In the genomic region with DNA sequence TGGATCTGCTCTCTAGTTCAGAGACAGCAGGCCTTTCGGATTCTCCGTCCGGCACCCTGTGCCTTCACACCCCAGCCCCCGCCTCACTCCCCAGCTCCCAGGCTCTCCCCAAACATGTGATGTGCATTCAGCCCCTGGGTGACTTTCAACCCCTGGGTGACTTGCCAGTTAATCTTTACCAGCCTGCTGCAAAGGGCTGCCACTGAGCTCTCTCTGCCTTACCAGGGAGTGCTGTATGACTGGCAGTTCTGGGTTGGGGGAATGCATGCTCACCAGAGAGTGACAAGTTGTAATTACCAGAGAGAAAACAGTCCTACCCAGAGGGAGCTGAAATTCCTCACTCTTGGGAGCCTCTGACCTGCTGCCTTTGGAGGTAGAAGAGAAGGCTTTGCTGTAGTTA, we compare ENCODE assay signal across 1 cellular context.
TF ChIP-seq lines count a peak whose summit lies in the region.

No MANE protein-coding gene starts in this region.

TF ChIP-seq in WTC11, 78 proteins besides CTCF, POLR2A, EP300 and RAD21 (continued from another document):
- TF ChIP-seq, protein P1, sequence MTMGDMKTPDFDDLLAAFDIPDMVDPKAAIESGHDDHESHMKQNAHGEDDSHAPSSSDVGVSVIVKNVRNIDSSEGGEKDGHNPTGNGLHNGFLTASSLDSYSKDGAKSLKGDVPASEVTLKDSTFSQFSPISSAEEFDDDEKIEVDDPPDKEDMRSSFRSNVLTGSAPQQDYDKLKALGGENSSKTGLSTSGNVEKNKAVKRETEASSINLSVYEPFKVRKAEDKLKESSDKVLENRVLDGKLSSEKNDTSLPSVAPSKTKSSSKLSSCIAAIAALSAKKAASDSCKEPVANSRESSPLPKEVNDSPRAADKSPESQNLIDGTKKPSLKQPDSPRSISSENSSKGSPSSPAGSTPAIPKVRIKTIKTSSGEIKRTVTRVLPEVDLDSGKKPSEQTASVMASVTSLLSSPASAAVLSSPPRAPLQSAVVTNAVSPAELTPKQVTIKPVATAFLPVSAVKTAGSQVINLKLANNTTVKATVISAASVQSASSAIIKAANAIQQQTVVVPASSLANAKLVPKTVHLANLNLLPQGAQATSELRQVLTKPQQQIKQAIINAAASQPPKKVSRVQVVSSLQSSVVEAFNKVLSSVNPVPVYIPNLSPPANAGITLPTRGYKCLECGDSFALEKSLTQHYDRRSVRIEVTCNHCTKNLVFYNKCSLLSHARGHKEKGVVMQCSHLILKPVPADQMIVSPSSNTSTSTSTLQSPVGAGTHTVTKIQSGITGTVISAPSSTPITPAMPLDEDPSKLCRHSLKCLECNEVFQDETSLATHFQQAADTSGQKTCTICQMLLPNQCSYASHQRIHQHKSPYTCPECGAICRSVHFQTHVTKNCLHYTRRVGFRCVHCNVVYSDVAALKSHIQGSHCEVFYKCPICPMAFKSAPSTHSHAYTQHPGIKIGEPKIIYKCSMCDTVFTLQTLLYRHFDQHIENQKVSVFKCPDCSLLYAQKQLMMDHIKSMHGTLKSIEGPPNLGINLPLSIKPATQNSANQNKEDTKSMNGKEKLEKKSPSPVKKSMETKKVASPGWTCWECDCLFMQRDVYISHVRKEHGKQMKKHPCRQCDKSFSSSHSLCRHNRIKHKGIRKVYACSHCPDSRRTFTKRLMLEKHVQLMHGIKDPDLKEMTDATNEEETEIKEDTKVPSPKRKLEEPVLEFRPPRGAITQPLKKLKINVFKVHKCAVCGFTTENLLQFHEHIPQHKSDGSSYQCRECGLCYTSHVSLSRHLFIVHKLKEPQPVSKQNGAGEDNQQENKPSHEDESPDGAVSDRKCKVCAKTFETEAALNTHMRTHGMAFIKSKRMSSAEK (CRISPR knock-in tag; IDR thresholded peaks at IDR 0.05; ENCODE audit: borderline replicate concordance): no peak
- TF ChIP-seq NFATC4 (CRISPR knock-in tag; IDR thresholded peaks at IDR 0.05) (no peak), ATF1 (CRISPR knock-in tag; IDR thresholded peaks at IDR 0.05) (no peak), ELF4 (CRISPR knock-in tag; IDR thresholded peaks at IDR 0.05; ENCODE audit: low read depth) (no peak)
- TF ChIP-seq, protein P2, sequence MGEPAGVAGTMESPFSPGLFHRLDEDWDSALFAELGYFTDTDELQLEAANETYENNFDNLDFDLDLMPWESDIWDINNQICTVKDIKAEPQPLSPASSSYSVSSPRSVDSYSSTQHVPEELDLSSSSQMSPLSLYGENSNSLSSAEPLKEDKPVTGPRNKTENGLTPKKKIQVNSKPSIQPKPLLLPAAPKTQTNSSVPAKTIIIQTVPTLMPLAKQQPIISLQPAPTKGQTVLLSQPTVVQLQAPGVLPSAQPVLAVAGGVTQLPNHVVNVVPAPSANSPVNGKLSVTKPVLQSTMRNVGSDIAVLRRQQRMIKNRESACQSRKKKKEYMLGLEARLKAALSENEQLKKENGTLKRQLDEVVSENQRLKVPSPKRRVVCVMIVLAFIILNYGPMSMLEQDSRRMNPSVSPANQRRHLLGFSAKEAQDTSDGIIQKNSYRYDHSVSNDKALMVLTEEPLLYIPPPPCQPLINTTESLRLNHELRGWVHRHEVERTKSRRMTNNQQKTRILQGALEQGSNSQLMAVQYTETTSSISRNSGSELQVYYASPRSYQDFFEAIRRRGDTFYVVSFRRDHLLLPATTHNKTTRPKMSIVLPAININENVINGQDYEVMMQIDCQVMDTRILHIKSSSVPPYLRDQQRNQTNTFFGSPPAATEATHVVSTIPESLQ (CRISPR knock-in tag; IDR thresholded peaks at IDR 0.05): no peak
